In genomic region chr7:112232212-112232978, GRCh38 we compare ENCODE assay signal across 26 cellular contexts.
"Had no signal": no experiment of that assay in that cellular context is flagged by ENCODE, and none has a peak within 500 bp of the region (broad histone marks: within the 10 kb centered on the region; RNA-seq: fewer than 3 reads in every experiment).

No MANE protein-coding gene starts in this region.

- H3K4me3 Mint-ChIP-seq: effector memory CD8-positive, alpha-beta T cell; immature natural killer cell; memory B cell; natural killer cell; stimulated activated memory B cell treated with anti-CD40 and anti-IgM and Interleukin-4, amounts not matched to agents 10 μg/mL and 1 μg/mL and 100 μg/mL, for 72 hours; type B pancreatic cell had no signal

- H3K4me3 ChIP-seq: esophagus squamous epithelium, heart right ventricle, lower lobe of right lung, pancreas, testis, tibial artery had no signal

- H3K36me3 ChIP-seq: esophagus squamous epithelium, heart right ventricle, lower lobe of right lung, neutrophil, pancreas, tibial artery had no signal

- H3K4me1 ChIP-seq: pancreas, testis, tibial artery had no signal

- H3K36me3 Mint-ChIP-seq: natural killer cell had no signal

- ATAC-seq: effector memory CD8-positive, alpha-beta T cell; lower lobe of right lung; natural killer cell; stimulated activated memory B cell treated with anti-CD40 and anti-IgM and Interleukin-4, amounts not matched to agents 10 μg/mL and 1 μg/mL and 100 μg/mL, for 72 hours; stimulated activated naive CD8-positive, alpha-beta T cell treated with anti-CD3 and anti-CD28 coated beads, Interleukin-15, Interleukin-2, amounts not matched to agents 100 U/mL and 50 U/mL, for 24 hours had no signal

- H3K27ac Mint-ChIP-seq: effector memory CD8-positive, alpha-beta T cell; immature natural killer cell; natural killer cell; stimulated activated memory B cell treated with anti-CD40 and anti-IgM and Interleukin-4, amounts not matched to agents 10 μg/mL and 1 μg/mL and 100 μg/mL, for 72 hours; type B pancreatic cell had no signal

- H3K9me3 Mint-ChIP-seq: effector memory CD8-positive, alpha-beta T cell; memory B cell; natural killer cell; stimulated activated memory B cell treated with anti-CD40 and anti-IgM and Interleukin-4, amounts not matched to agents 10 μg/mL and 1 μg/mL and 100 μg/mL, for 72 hours had no signal

- H3K27ac ChIP-seq: esophagus squamous epithelium, lower lobe of right lung, neutrophil, pancreas, testis, tibial artery had no signal

- H3K27me3 Mint-ChIP-seq: effector memory CD8-positive, alpha-beta T cell; memory B cell; stimulated activated memory B cell treated with anti-CD40 and anti-IgM and Interleukin-4, amounts not matched to agents 10 μg/mL and 1 μg/mL and 100 μg/mL, for 72 hours; type B pancreatic cell had no signal

- DNase-seq: cortex of kidney; effector memory CD8-positive, alpha-beta T cell; erythroblast; esophagus squamous epithelium; foreskin melanocyte; glutamatergic neuron; heart right ventricle; hypothalamus; immature natural killer cell; islet precursor cell; kidney glomerular epithelial cell; lower lobe of right lung; natural killer cell; pancreas; retina; stimulated activated CD4-positive, alpha-beta T cell treated with anti-CD3 and anti-CD28 coated beads, Interleukin-2, amount 100 ng/mL, for 24 hours; stimulated activated CD4-positive, alpha-beta T cell treated with anti-CD3 and anti-CD28 coated beads, Interleukin-4, amount 100 ng/mL, for 24 hours; stimulated activated naive CD8-positive, alpha-beta T cell treated with anti-CD3 and anti-CD28 coated beads, Interleukin-15, Interleukin-2, amounts not matched to agents 100 U/mL and 50 U/mL, for 24 hours; substantia nigra; testis; tibial artery had no signal

- FAIRE-seq: endometrium, pancreas had no signal

- H3K9me3 ChIP-seq: esophagus squamous epithelium, lower lobe of right lung, neutrophil, pancreas, testis, tibial artery had no signal

- H3K27me3 ChIP-seq: esophagus squamous epithelium, heart right ventricle, neutrophil, pancreas, testis, tibial artery had no signal
